Comparison of ENCODE assay signal across 32 cellular contexts in genomic region chr2:166104773-166105172, GRCh38. TPM values are rescaled to one million over a fixed set of nuclear protein-coding genes. Genes with fewer than 3 reads are reported as not detected.
"Had no signal": no experiment of that assay in that cellular context is flagged by ENCODE, and none has a peak within 500 bp of the region (broad histone marks: within the 10 kb centered on the region; RNA-seq: fewer than 3 reads in every experiment).

No MANE protein-coding gene starts in this region.

- H3K9ac ChIP-seq: parathyroid adenoma had no signal

- H3K27me3 ChIP-seq: colonic mucosa, heart right ventricle, left lung, neutrophil, right lobe of liver, suprapubic skin, transverse colon, upper lobe of right lung, uterus had no signal

- H3K27ac ChIP-seq: colonic mucosa, epithelial cell of prostate, heart right ventricle, left lung, neutrophil, parathyroid adenoma, right lobe of liver, suprapubic skin, transverse colon, upper lobe of right lung, uterus had no signal

- H3K4me2 ChIP-seq: smooth muscle cell had no signal

- H3K4me3 ChIP-seq: colonic mucosa, heart right ventricle, left lung, mucosa of descending colon, right lobe of liver, smooth muscle cell, suprapubic skin, transverse colon, upper lobe of right lung, uterus had no signal

- H2AFZ ChIP-seq: parathyroid adenoma had no signal

- H3K36me3 ChIP-seq: colonic mucosa, heart right ventricle, left lung, neutrophil, right lobe of liver, suprapubic skin, transverse colon, upper lobe of right lung, uterus had no signal

- ATAC-seq: esophagus mucosa; heart right ventricle; left cardiac atrium; left lung; mucosa of descending colon; natural killer cell treated with Interleukin-12 subunit alpha and Interleukin-12 subunit beta and Interleukin-15 and Interleukin-18, amount 100 ng/mL, for 72 hours; right lobe of liver; stimulated activated naive CD8-positive, alpha-beta T cell treated with anti-CD3 and anti-CD28 coated beads, Interleukin-15, amount 100 ng/mL, for 72 hours; upper lobe of right lung had no signal

- DNase-seq: colonic mucosa; effector CD8-positive, alpha-beta T cell; endodermal cell; foreskin melanocyte; glutamatergic neuron; heart right ventricle; hippocampal formation; left cardiac atrium; left lung; mesenchymal stem cell; mucosa of descending colon; naive B cell; right lobe of liver; stimulated activated CD4-positive, alpha-beta T cell treated with anti-CD3 and anti-CD28 coated beads, Interleukin-12 subunit alpha, Interleukin-12 subunit beta, amount 100 ng/mL, for 4 hours; stimulated activated CD4-positive, alpha-beta T cell treated with anti-CD3 and anti-CD28 coated beads, Interleukin-1b, Interleukin-23, amount 100 ng/mL, for 48 hours; stimulated activated CD4-positive, alpha-beta T cell treated with anti-CD3 and anti-CD28 coated beads, Interleukin-4, amount 100 ng/mL, for 1 hour; stimulated activated CD8-positive, alpha-beta memory T cell treated with anti-CD3 and anti-CD28 coated beads, Interleukin-4, amount 100 ng/mL, for 48 hours; stimulated activated naive CD4-positive, alpha-beta T cell; stimulated activated naive CD8-positive, alpha-beta T cell treated with anti-CD3 and anti-CD28 coated beads, Interleukin-15, amount 100 ng/mL, for 72 hours; transverse colon; upper lobe of right lung; uterus had no signal

- H3K9me3 ChIP-seq: colonic mucosa, heart right ventricle, mucosa of descending colon, neutrophil, right lobe of liver, suprapubic skin, transverse colon, upper lobe of right lung, uterus had no signal

- H3K79me2 ChIP-seq: parathyroid adenoma had no signal

- H3K4me1 ChIP-seq: colonic mucosa, heart right ventricle, left lung, parathyroid adenoma, right lobe of liver, suprapubic skin, transverse colon, upper lobe of right lung, uterus had no signal

- FAIRE-seq: islet of Langerhans had no signal

RNA-seq across cellular contexts. Expression of gene SCN1A, which starts 23.0 kb away (rescaled TPM):
- total RNA-seq: endodermal cell; esophagus mucosa; kidney epithelial cell; lung microvascular endothelial cell; natural killer cell treated with Interleukin-12 subunit alpha and Interleukin-12 subunit beta and Interleukin-15 and Interleukin-18, amount 100 ng/mL, for 72 hours; right lobe of liver; smooth muscle cell; suprapubic skin; transverse colon had no signal
- polyA plus RNA-seq: smooth muscle cell had no signal
